Comparison of ENCODE assay signal across 28 cellular contexts in genomic region chr3:118811333-118811732, GRCh38.
"Had no signal": no experiment of that assay in that cellular context is flagged by ENCODE, and none has a peak within 500 bp of the region (broad histone marks: within the 10 kb centered on the region; RNA-seq: fewer than 3 reads in every experiment).

No MANE protein-coding gene starts in this region.

- H3K4me3 Mint-ChIP-seq: immature natural killer cell; naive thymus-derived CD8-positive, alpha-beta T cell; nephron; stimulated activated naive B cell treated with anti-CD40 and anti-IgM and Interleukin-4, amounts not matched to agents 10 μg/mL and 1 μg/mL and 100 μg/mL, for 72 hours; type B pancreatic cell had no signal

- H3K27ac Mint-ChIP-seq: immature natural killer cell; naive thymus-derived CD8-positive, alpha-beta T cell; nephron; stimulated activated naive B cell treated with anti-CD40 and anti-IgM and Interleukin-4, amounts not matched to agents 10 μg/mL and 1 μg/mL and 100 μg/mL, for 72 hours; type B pancreatic cell had no signal

- H3K4me1 Mint-ChIP-seq: immature natural killer cell; naive thymus-derived CD8-positive, alpha-beta T cell; nephron had no signal

- H3K27ac ChIP-seq: left lung, lower lobe of right lung, pancreas, prostate gland, skin epidermis, stomach, suprapubic skin, thoracic aorta, tibial artery, uterus had no signal

- DNase-seq: hypothalamus; immature natural killer cell; kidney; left colon; left lung; lower lobe of right lung; mammary epithelial cell; mesenchymal stem cell; naive thymus-derived CD8-positive, alpha-beta T cell; pancreas; posterior cingulate gyrus; retina; right cardiac atrium; stimulated activated CD4-positive, alpha-beta T cell treated with anti-CD3 and anti-CD28 coated beads, Interleukin-12 subunit alpha, Interleukin-12 subunit beta, amount 100 ng/mL, for 4 hours; stimulated activated CD4-positive, alpha-beta T cell treated with anti-CD3 and anti-CD28 coated beads, Interleukin-2, amount 100 ng/mL, for 24 hours; stimulated activated CD4-positive, alpha-beta T cell treated with anti-CD3 and anti-CD28 coated beads, Interleukin-4, amount 100 ng/mL, for 1 hour; stimulated activated naive B cell treated with anti-CD40 and anti-IgM and Interleukin-4, amounts not matched to agents 10 μg/mL and 1 μg/mL and 100 μg/mL, for 72 hours; stimulated activated naive CD8-positive, alpha-beta T cell treated with anti-CD3 and anti-CD28 coated beads, Interleukin-15, Interleukin-2, amounts not matched to agents 100 U/mL and 50 U/mL, for 24 hours; stomach; tibial artery; uterus had no signal

- H3K36me3 Mint-ChIP-seq: immature natural killer cell; stimulated activated naive B cell treated with anti-CD40 and anti-IgM and Interleukin-4, amounts not matched to agents 10 μg/mL and 1 μg/mL and 100 μg/mL, for 72 hours; type B pancreatic cell had no signal

- H3K36me3 ChIP-seq: left lung, lower lobe of right lung, pancreas, prostate gland, stomach, suprapubic skin, thoracic aorta, tibial artery, uterus had no signal

- H3K9me3 Mint-ChIP-seq: type B pancreatic cell had no signal

- ATAC-seq: left colon; left lung; lower lobe of right lung; naive thymus-derived CD8-positive, alpha-beta T cell; pancreas; right cardiac atrium; sciatic nerve; stimulated activated naive B cell treated with anti-CD40 and anti-IgM and Interleukin-4, amounts not matched to agents 10 μg/mL and 1 μg/mL and 100 μg/mL, for 72 hours; stimulated activated naive CD8-positive, alpha-beta T cell treated with anti-CD3 and anti-CD28 coated beads, Interleukin-15, Interleukin-2, amounts not matched to agents 100 U/mL and 50 U/mL, for 24 hours had no signal

- H3K4me3 ChIP-seq: left lung, lower lobe of right lung, pancreas, prostate gland, skin epidermis, stomach, suprapubic skin, thoracic aorta, tibial artery, uterus had no signal

- H3K27me3 ChIP-seq: left lung, pancreas, stomach, suprapubic skin, tibial artery, uterus had no signal

- H3K4me1 ChIP-seq: left lung, lower lobe of right lung, pancreas, prostate gland, stomach, suprapubic skin, tibial artery, uterus had no signal

- H3K9me3 ChIP-seq: left lung, lower lobe of right lung, pancreas, prostate gland, stomach, suprapubic skin, thoracic aorta, tibial artery, uterus had no signal
